ENCODE assay signal across 1 cellular context in genomic region chrX:107747596-107748161, GRCh38.
TF ChIP-seq lines count a peak whose summit lies in the region.

No MANE protein-coding gene starts in this region.

TF ChIP-seq in GM23338, 12 proteins besides CTCF, POLR2A, EP300 and RAD21 (continued from another document):
- TF ChIP-seq REST (IDR thresholded peaks at IDR 0.05; ENCODE audit: unreplicated experiment) (no peak), JUNB (IDR thresholded peaks at IDR 0.05; ENCODE audit: unreplicated experiment) (no peak), ZNF331 (CRISPR knock-in tag; IDR thresholded peaks at IDR 0.05; ENCODE audit: low read depth) (no peak)
